In the genomic region with DNA sequence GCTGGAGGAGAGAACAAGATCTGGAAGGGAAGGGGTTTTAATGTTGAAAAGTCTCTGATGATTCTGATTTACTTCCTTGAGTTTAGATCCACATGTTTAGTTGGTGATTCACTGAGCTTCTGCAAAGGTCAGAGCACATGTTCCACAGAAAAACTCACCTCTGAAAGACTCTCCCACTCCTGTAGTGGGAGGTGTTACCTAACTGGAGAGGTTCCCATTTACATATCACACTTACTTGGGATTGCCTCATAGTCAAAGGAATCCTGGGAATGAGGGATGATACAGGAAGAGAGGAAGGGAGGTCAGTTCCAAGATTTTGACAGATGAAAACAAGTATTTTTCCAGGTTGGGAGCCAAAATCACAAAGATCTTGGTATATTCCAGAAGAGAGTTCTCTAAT, we compare ENCODE assay signal across 24 cellular contexts. TPM values are rescaled to one million over a fixed set of nuclear protein-coding genes. Genes with fewer than 3 reads are reported as not detected.
A peak's percentile ranks its signal among the peaks of the same experiment; 100 is the strongest.
DNase-seq lines count a peak whose midpoint lies in the region; ATAC-seq and TF ChIP-seq lines count a peak whose summit lies in the region.
"Had no signal": no experiment of that assay in that cellular context is flagged by ENCODE, and none has a peak within 500 bp of the region (broad histone marks: within the 10 kb centered on the region; RNA-seq: fewer than 3 reads in every experiment).

No MANE protein-coding gene starts in this region.

- peaks cover 80% of the 10 kb centered on the region for H3K27me3 Mint-ChIP-seq in neural crest cell (ENCODE audit: low read depth)

- DNase-seq in ELR (ENCODE audit: low read depth) (peak; percentile 40), M059J (ENCODE audit: low read depth) (peak; percentile 51), epithelial cell of prostate (ENCODE audit: low read depth, low spot score) (no peak), neural crest cell (ENCODE audit: low read depth, low spot score) (no peak), SW 1271 (lab: John Stamatoyannopoulos, UW) (no peak), NCI-H1694 treated with DMSO at 0.1 percent for 48 hours (lab: John Stamatoyannopoulos, UW) (no peak)
- DNase-seq: activated effector memory CD4-positive, alpha-beta T cell treated with anti-CD3 and anti-CD28 coated beads, Interleukin-2, amount 50 U/mL, for 16 hours; DMS 273 treated with DMSO at 0.1 percent for 48 hours; effector memory CD4-positive, alpha-beta T cell; gastrocnemius medialis; hippocampal formation; lower lobe of right lung; MM.1S; NCI-H1417; NCI-H510A treated with DMSO at 0.1 percent for 48 hours; NK-92 treated with Interleukin-12 subunit alpha and Interleukin-12 subunit beta, amount 100 ng/mL, for 24 hours; stimulated activated CD4-positive, alpha-beta T cell treated with anti-CD3 and anti-CD28 coated beads, Interleukin-15, amount 100 ng/mL, for 24 hours; stomach; T-helper 1 cell; tibial artery had no signal

- H3K36me3 Mint-ChIP-seq in neural crest cell (ENCODE audit: low read depth), result no peaks in the 10 kb centered on the region

- TF ChIP-seq CTCF in neural crest cell (conservative IDR thresholded peaks at IDR 0.05), result no peak

- peaks cover 17% of the 10 kb centered on the region for H3K4me1 Mint-ChIP-seq in neural crest cell

- peak overlapping the region; percentile 78 for H3K4me3 Mint-ChIP-seq in neural crest cell

- H3K9me3 Mint-ChIP-seq in neural crest cell, result no peaks in the 10 kb centered on the region

- no peak overlapping the region for H3K27ac Mint-ChIP-seq in neural crest cell (ENCODE audit: unreplicated experiment)
- H3K27ac Mint-ChIP-seq: progenitor cell of endocrine pancreas had no signal

- no peak for ATAC-seq in HG02885 (IDR thresholded peaks at IDR 0.05; ENCODE audit: poor library complexity, unreplicated experiment)
- ATAC-seq: gastrocnemius medialis, lower lobe of right lung had no signal

- peak overlapping the region; percentile 95 for H3K27ac ChIP-seq in epithelial cell of prostate
- H3K27ac ChIP-seq: esophagus muscularis mucosa, gastrocnemius medialis, lower lobe of right lung, SJSA1, stomach, tibial artery had no signal

RNA-seq across cellular contexts. Expression of a gene that starts 2.7 kb away (rescaled TPM):
- total RNA-seq in M059J (2014; rRNA removed; shearing (Covaris generic)), result 5.8 and 8.3 TPM in 2 replicates
- 1.1 and 1.3 TPM in 2 replicates for total RNA-seq in neural crest cell
- total RNA-seq: gastrocnemius medialis, SJSA1 had no signal

Comparison
In these comparisons a context has a peak if more than half of its experiments do, and no peak if none do; other contexts are left out.
1. DNase-seq: peak in ELR (single experiment) and M059J (single experiment); none in epithelial cell of prostate (single experiment), neural crest cell (single experiment), SW 1271 (0 of 2) and NCI-H1694 treated with DMSO at 0.1 percent for 48 hours (single experiment).